ENCODE assay signal across 1 cellular context in genomic region chr13:68050746-68051145, GRCh38.
TF ChIP-seq lines count a peak whose summit lies in the region.

No MANE protein-coding gene starts in this region.

TF ChIP-seq in HepG2, 621 proteins besides CTCF, POLR2A, EP300 and RAD21 (continued from another document):
- TF ChIP-seq AFF4 (CRISPR knock-in tag; IDR thresholded peaks at IDR 0.05) (no peak), SRF (IDR thresholded peaks at IDR 0.05; ENCODE audit: low read depth, low read length) (no peak), ZNF383 (CRISPR knock-in tag; IDR thresholded peaks at IDR 0.05; ENCODE audit: borderline replicate concordance) (no peak), CBX5 (CRISPR knock-in tag; IDR thresholded peaks at IDR 0.05; ENCODE audit: borderline replicate concordance) (no peak), RBFOX2 (IDR thresholded peaks at IDR 0.05; ENCODE audit: low read depth, low read length) (no peak), ZNF75D (CRISPR knock-in tag; IDR thresholded peaks at IDR 0.05; ENCODE audit: borderline replicate concordance) (no peak), XBP1 (CRISPR knock-in tag; IDR thresholded peaks at IDR 0.05) (no peak), ZNF230 (CRISPR knock-in tag; IDR thresholded peaks at IDR 0.05) (no peak), MAFK (conservative IDR thresholded peaks at IDR 0.05 in 1 of 2, IDR thresholded peaks at IDR 0.05 in 1 of 2; ENCODE audit: low read length in 2 of 2) (no peak), ZNF225 (CRISPR knock-in tag; IDR thresholded peaks at IDR 0.05) (no peak), TBL1XR1 (IDR thresholded peaks at IDR 0.05; ENCODE audit: borderline replicate concordance, low read length, partially characterized antibody) (no peak), HMGA1 (CRISPR knock-in tag; conservative IDR thresholded peaks at IDR 0.05) (no peak), SAFB2 (CRISPR knock-in tag; IDR thresholded peaks at IDR 0.05; ENCODE audit: borderline replicate concordance, low read depth) (no peak), SIX1 (CRISPR knock-in tag; IDR thresholded peaks at IDR 0.05; ENCODE audit: borderline replicate concordance) (no peak), GLMP (CRISPR knock-in tag; IDR thresholded peaks at IDR 0.05; ENCODE audit: borderline replicate concordance) (no peak)
